In the genomic region with DNA sequence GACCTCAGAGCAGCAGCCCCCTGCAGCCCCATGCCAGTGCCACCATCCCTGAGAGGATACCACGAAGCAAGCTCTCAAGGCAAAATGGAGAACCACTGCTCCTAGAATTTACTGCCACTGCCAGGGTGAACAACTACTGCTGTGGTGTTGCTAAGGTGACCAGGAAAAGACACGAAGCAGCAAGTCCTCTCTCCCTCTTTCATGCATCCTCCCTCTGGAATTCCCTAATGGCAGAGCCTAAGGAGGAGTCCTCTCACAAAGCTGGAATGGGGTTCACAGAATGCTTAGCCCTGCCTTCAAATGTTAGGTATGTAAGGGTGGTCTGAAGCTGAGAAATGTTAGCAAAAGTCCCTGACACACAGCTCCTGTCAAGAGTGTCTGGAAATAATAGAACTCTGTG, we compare ENCODE assay signal across 1 cellular context.
TF ChIP-seq lines count a peak whose summit lies in the region.

No MANE protein-coding gene starts in this region.

TF ChIP-seq in GM23338, 12 proteins besides CTCF, POLR2A, EP300 and RAD21:
- TF ChIP-seq, protein P1, sequence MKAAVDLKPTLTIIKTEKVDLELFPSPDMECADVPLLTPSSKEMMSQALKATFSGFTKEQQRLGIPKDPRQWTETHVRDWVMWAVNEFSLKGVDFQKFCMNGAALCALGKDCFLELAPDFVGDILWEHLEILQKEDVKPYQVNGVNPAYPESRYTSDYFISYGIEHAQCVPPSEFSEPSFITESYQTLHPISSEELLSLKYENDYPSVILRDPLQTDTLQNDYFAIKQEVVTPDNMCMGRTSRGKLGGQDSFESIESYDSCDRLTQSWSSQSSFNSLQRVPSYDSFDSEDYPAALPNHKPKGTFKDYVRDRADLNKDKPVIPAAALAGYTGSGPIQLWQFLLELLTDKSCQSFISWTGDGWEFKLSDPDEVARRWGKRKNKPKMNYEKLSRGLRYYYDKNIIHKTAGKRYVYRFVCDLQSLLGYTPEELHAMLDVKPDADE (IDR thresholded peaks at IDR 0.05), result no peak
- no peak for TF ChIP-seq NANOG (IDR thresholded peaks at IDR 0.05; ENCODE audit: borderline replicate concordance)
- TF ChIP-seq, protein P2, sequence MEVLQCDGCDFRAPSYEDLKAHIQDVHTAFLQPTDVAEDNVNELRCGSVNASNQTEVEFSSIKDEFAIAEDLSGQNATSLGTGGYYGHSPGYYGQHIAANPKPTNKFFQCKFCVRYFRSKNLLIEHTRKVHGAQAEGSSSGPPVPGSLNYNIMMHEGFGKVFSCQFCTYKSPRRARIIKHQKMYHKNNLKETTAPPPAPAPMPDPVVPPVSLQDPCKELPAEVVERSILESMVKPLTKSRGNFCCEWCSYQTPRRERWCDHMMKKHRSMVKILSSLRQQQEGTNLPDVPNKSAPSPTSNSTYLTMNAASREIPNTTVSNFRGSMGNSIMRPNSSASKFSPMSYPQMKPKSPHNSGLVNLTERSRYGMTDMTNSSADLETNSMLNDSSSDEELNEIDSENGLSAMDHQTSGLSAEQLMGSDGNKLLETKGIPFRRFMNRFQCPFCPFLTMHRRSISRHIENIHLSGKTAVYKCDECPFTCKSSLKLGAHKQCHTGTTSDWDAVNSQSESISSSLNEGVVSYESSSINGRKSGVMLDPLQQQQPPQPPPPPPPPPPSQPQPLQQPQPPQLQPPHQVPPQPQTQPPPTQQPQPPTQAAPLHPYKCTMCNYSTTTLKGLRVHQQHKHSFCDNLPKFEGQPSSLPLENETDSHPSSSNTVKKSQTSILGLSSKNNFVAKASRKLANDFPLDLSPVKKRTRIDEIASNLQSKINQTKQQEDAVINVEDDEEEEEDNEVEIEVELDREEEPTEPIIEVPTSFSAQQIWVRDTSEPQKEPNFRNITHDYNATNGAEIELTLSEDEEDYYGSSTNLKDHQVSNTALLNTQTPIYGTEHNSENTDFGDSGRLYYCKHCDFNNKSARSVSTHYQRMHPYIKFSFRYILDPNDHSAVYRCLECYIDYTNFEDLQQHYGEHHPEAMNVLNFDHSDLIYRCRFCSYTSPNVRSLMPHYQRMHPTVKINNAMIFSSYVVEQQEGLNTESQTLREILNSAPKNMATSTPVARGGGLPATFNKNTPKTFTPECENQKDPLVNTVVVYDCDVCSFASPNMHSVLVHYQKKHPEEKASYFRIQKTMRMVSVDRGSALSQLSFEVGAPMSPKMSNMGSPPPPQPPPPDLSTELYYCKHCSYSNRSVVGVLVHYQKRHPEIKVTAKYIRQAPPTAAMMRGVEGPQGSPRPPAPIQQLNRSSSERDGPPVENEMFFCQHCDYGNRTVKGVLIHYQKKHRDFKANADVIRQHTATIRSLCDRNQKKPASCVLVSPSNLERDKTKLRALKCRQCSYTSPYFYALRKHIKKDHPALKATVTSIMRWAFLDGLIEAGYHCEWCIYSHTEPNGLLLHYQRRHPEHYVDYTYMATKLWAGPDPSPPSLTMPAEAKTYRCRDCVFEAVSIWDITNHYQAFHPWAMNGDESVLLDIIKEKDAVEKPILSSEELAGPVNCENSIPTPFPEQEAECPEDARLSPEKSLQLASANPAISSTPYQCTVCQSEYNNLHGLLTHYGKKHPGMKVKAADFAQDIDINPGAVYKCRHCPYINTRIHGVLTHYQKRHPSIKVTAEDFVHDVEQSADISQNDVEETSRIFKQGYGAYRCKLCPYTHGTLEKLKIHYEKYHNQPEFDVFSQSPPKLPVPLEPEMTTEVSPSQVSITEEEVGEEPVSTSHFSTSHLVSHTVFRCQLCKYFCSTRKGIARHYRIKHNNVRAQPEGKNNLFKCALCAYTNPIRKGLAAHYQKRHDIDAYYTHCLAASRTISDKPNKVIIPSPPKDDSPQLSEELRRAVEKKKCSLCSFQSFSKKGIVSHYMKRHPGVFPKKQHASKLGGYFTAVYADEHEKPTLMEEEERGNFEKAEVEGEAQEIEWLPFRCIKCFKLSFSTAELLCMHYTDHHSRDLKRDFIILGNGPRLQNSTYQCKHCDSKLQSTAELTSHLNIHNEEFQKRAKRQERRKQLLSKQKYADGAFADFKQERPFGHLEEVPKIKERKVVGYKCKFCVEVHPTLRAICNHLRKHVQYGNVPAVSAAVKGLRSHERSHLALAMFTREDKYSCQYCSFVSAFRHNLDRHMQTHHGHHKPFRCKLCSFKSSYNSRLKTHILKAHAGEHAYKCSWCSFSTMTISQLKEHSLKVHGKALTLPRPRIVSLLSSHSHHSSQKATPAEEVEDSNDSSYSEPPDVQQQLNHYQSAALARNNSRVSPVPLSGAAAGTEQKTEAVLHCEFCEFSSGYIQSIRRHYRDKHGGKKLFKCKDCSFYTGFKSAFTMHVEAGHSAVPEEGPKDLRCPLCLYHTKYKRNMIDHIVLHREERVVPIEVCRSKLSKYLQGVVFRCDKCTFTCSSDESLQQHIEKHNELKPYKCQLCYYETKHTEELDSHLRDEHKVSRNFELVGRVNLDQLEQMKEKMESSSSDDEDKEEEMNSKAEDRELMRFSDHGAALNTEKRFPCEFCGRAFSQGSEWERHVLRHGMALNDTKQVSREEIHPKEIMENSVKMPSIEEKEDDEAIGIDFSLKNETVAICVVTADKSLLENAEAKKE (CRISPR knock-in tag; IDR thresholded peaks at IDR 0.05), result no peak
- no peak for TF ChIP-seq EZH2 (IDR thresholded peaks at IDR 0.05; ENCODE audit: low read depth, unreplicated experiment)
- no peak for TF ChIP-seq STAT1 (IDR thresholded peaks at IDR 0.05; ENCODE audit: unreplicated experiment)
- no peak for TF ChIP-seq EZH2phosphoT487 (IDR thresholded peaks at IDR 0.05; ENCODE audit: unreplicated experiment)
- TF ChIP-seq ZNF331 (CRISPR knock-in tag; IDR thresholded peaks at IDR 0.05; ENCODE audit: low read depth), result no peak
- TF ChIP-seq CREB1 (CRISPR knock-in tag; IDR thresholded peaks at IDR 0.05; ENCODE audit: low read depth), result no peak
